In genomic region chr7:30852360-30852709, GRCh38 we compare ENCODE assay signal across 20 cellular contexts. TPM values are rescaled to one million over a fixed set of nuclear protein-coding genes. Genes with fewer than 3 reads are reported as not detected.
DNase-seq lines count a peak whose midpoint lies in the region; ATAC-seq and TF ChIP-seq lines count a peak whose summit lies in the region.
"Had no signal": no experiment of that assay in that cellular context is flagged by ENCODE, and none has a peak within 500 bp of the region (broad histone marks: within the 10 kb centered on the region; RNA-seq: fewer than 3 reads in every experiment).

No MANE protein-coding gene starts in this region.

- peak overlapping the region; percentile 95 for H3K27ac Mint-ChIP-seq in endothelial cell (ENCODE audit: unreplicated experiment)
- H3K27ac Mint-ChIP-seq: activated naive CD4-positive, alpha-beta T cell treated with anti-CD3 and anti-CD28 coated beads, Interleukin-2, amount 50 U/mL, for 72 hours; naive thymus-derived CD4-positive, alpha-beta T cell; stimulated activated effector memory CD8-positive, alpha-beta T cell treated with anti-CD3 and anti-CD28 coated beads, Interleukin-12 subunit alpha, Interleukin-12 subunit beta, amount 100 ng/mL, for 72 hours had no signal

- no peak overlapping the region for H3K4me3 ChIP-seq in H7 (ENCODE audit: insufficient read depth, low read depth, low read length)
- H3K4me3 ChIP-seq in muscle layer of duodenum (ENCODE audit: low read depth in 1 of 2, low read length in 2 of 2) = peak overlapping the region in 1 of 2 donors; percentile 33
- no peak overlapping the region for H3K4me3 ChIP-seq in thyroid gland (replicated peaks in 1 of 3)

- peaks cover 9% of the 10 kb centered on the region for H3K27me3 Mint-ChIP-seq in endothelial cell (ENCODE audit: unreplicated experiment)
- H3K27me3 Mint-ChIP-seq: central memory CD8-positive, alpha-beta T cell; naive thymus-derived CD4-positive, alpha-beta T cell had no signal

- H3K27me3 ChIP-seq in H7 (ENCODE audit: control insufficient read depth, insufficient read depth, low read length) (no peaks in the 10 kb centered on the region), muscle layer of duodenum (ENCODE audit: low read depth, low read length) (no peaks in the 10 kb centered on the region), thyroid gland (no peaks in the 10 kb centered on the region)
- H3K27me3 ChIP-seq: BE2C had no signal

- H3K36me3 Mint-ChIP-seq in endothelial cell (ENCODE audit: low read depth, unreplicated experiment) = peaks cover 3% of the 10 kb centered on the region
- H3K36me3 Mint-ChIP-seq: activated naive CD4-positive, alpha-beta T cell treated with anti-CD3 and anti-CD28 coated beads, Interleukin-2, amount 50 U/mL, for 72 hours; naive thymus-derived CD4-positive, alpha-beta T cell; stimulated activated effector memory CD8-positive, alpha-beta T cell treated with anti-CD3 and anti-CD28 coated beads, Interleukin-12 subunit alpha, Interleukin-12 subunit beta, amount 100 ng/mL, for 72 hours had no signal

- H3K27ac ChIP-seq in muscle layer of duodenum (ENCODE audit: low read length) (peak overlapping the region; percentile 50), thyroid gland (peak overlapping the region in 2 of 3 donors; percentile 20 to 37)

- no peak for TF ChIP-seq POLR2A in thyroid gland (IDR thresholded peaks at IDR 0.05)

- H3K9me3 ChIP-seq in muscle layer of duodenum (ENCODE audit: control insufficient read depth in 1 of 2, low read length in 2 of 2) (no peaks in the 10 kb centered on the region), thyroid gland (no peaks in the 10 kb centered on the region)
- H3K9me3 ChIP-seq: BE2C had no signal

- H3K4me3 Mint-ChIP-seq in endothelial cell (ENCODE audit: unreplicated experiment) = no peak overlapping the region
- H3K4me3 Mint-ChIP-seq: central memory CD8-positive, alpha-beta T cell; naive thymus-derived CD4-positive, alpha-beta T cell; stimulated activated effector memory CD8-positive, alpha-beta T cell treated with anti-CD3 and anti-CD28 coated beads, Interleukin-12 subunit alpha, Interleukin-12 subunit beta, amount 100 ng/mL, for 72 hours had no signal

- ATAC-seq in GM18502 (IDR thresholded peaks at IDR 0.05; ENCODE audit: poor library complexity, unreplicated experiment) = no peak
- ATAC-seq: activated CD4-positive, CD25-positive, alpha-beta regulatory T cell treated with anti-CD3 and anti-CD28 coated beads, Interleukin-2, amount 50 U/mL, for 24 hours; activated naive CD4-positive, alpha-beta T cell treated with anti-CD3 and anti-CD28 coated beads, Interleukin-2, amount 50 U/mL, for 72 hours; naive thymus-derived CD4-positive, alpha-beta T cell; stimulated activated effector memory CD8-positive, alpha-beta T cell treated with anti-CD3 and anti-CD28 coated beads, Interleukin-12 subunit alpha, Interleukin-12 subunit beta, amount 100 ng/mL, for 72 hours had no signal

- intact Hi-C loops in thyroid gland (cut with DNase I) = no loop called here

- TF ChIP-seq CTCF in endothelial cell (IDR thresholded peaks at IDR 0.05; ENCODE audit: unreplicated experiment) (no peak), thyroid gland (IDR thresholded peaks at IDR 0.05) (no peak)

- H3K4me1 ChIP-seq in muscle layer of duodenum (ENCODE audit: control insufficient read depth in 1 of 2, insufficient read depth in 2 of 2, low read length in 2 of 2) (peaks cover 0 to 5% of the 10 kb centered on the region in 2 donors), thyroid gland (peaks cover under 1 to 27% of the 10 kb centered on the region in 2 donors)

- peaks cover 62% of the 10 kb centered on the region for H3K4me1 Mint-ChIP-seq in endothelial cell (ENCODE audit: unreplicated experiment)
- H3K4me1 Mint-ChIP-seq: central memory CD8-positive, alpha-beta T cell; naive thymus-derived CD4-positive, alpha-beta T cell; stimulated activated effector memory CD8-positive, alpha-beta T cell treated with anti-CD3 and anti-CD28 coated beads, Interleukin-12 subunit alpha, Interleukin-12 subunit beta, amount 100 ng/mL, for 72 hours had no signal

- peak; percentile 67 for DNase-seq in H7
- DNase-seq in endothelial cell (ENCODE audit: low spot score) = no peak
- no peak for DNase-seq in thyroid gland
- DNase-seq in NCI-H2171 treated with DMSO at 0.1 percent for 48 hours (lab: John Stamatoyannopoulos, UW) = no peak
- no peak for DNase-seq in stimulated activated CD4-positive, alpha-beta T cell treated with anti-CD3 and anti-CD28 coated beads, Interleukin-4, amount 100 ng/mL, for 4 hours
- DNase-seq in NCI-H1092 treated with DMSO at 0.1 percent for 48 hours (lab: John Stamatoyannopoulos, UW) = no peak
- DNase-seq: BE2C; DMS 273 treated with DMSO at 0.1 percent for 48 hours; HCEC 1CT; naive thymus-derived CD4-positive, alpha-beta T cell; NCI-H1930; NCI-H774; retina; stimulated activated CD4-positive, alpha-beta T cell treated with anti-CD3 and anti-CD28 coated beads, Interleukin-4, amount 100 ng/mL, for 24 hours had no signal

- no peaks in the 10 kb centered on the region for H3K36me3 ChIP-seq in H7 (replicated peaks; ENCODE audit: control insufficient read depth, insufficient read depth, low read length)
- H3K36me3 ChIP-seq in muscle layer of duodenum (ENCODE audit: control insufficient read depth in 1 of 2, insufficient read depth in 2 of 2, low read length in 2 of 2) = peaks cover 7 to 11% of the 10 kb centered on the region in 2 donors
- no peaks in the 10 kb centered on the region for H3K36me3 ChIP-seq in thyroid gland
- H3K36me3 ChIP-seq: BE2C had no signal

- 62 to 69% methylated on average over 4 of the region's 4 CpGs for WGBS in thyroid gland, 2 donors

- H3K9me3 Mint-ChIP-seq in endothelial cell (ENCODE audit: unreplicated experiment) = no peaks in the 10 kb centered on the region
- H3K9me3 Mint-ChIP-seq: activated naive CD4-positive, alpha-beta T cell treated with anti-CD3 and anti-CD28 coated beads, Interleukin-2, amount 50 U/mL, for 72 hours; central memory CD8-positive, alpha-beta T cell; naive thymus-derived CD4-positive, alpha-beta T cell; stimulated activated effector memory CD8-positive, alpha-beta T cell treated with anti-CD3 and anti-CD28 coated beads, Interleukin-12 subunit alpha, Interleukin-12 subunit beta, amount 100 ng/mL, for 72 hours had no signal

RNA-seq across cellular contexts. Expression of gene AQP1, which starts 59.3 kb away (rescaled TPM):
- total RNA-seq in H7 (2014; rRNA removed; shearing (Covaris generic)) = 0.26 TPM in 1 of 2 replicates, not detected in the other
- 2.7 TPM for total RNA-seq in endothelial cell (ENCODE audit: unreplicated experiment)
- 100 to 1,000 TPM in 2 of 4 donors, 10 to 100 TPM in 2; 48.7 to 231 (median 134) TPM for total RNA-seq in thyroid gland

Comparison
In these comparisons a context has a peak if more than half of its experiments do, and no peak if none do; other contexts are left out.
1. RNA of gene AQP1, which starts 59.3 kb away (total RNA-seq): 48.7 to 231 TPM in thyroid gland; 2.7 TPM in endothelial cell (single experiment) and 0.26 TPM in H7; every median in the first group is over 10 times any median in the second.